13 cellular contexts compared by ENCODE assay signal in the genomic region with DNA sequence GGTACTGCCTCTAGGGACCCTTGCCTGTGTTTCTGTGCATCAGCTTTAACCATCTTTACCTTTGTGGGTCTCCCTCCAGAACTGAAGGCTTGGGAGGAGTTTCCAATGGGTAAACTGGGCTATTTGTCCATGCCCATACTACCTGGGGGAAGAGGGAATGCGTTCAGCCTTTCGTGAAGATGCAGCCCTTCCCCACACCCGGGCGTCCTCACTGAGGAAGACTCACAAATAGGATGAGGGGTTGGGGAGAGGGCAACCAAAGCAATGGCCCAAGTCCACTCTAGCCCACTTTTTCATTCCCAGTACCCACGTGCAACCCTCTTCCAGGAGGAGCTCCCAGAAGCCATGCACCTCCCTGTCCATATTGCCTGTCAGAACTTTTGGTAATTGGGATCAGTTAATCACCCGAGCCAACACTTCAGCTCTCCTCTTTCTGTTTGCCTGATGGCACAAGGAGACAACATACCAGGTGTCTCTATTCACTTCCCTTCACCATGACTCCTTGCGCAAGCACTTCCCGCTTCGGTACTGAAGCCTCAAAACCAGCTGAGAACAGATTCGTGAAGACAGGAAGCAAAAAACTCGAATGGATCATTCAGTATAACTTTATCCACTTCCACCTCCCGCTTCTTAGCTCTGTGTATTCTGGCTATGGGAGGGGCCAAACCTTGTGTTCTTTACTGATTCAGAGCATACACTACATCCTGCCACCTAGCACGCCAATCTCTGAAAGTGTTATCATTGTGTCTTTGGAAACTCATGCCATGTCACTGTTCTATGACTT.
A peak's percentile ranks its signal among the peaks of the same experiment; 100 is the strongest.
DNase-seq lines count a peak whose midpoint lies in the region; ATAC-seq and TF ChIP-seq lines count a peak whose summit lies in the region.
"Had no signal": no experiment of that assay in that cellular context is flagged by ENCODE, and none has a peak within 500 bp of the region (broad histone marks: within the 10 kb centered on the region; RNA-seq: fewer than 3 reads in every experiment).

No MANE protein-coding gene starts in this region.

- H3K27me3 Mint-ChIP-seq in activated CD4-positive, alpha-beta T cell treated with anti-CD3 and anti-CD28 coated beads, Interleukin-2, amount 10 ng/mL, durations not matched to agents 24 days and 14 days, result peaks cover 12% of the 10 kb centered on the region
- H3K27me3 Mint-ChIP-seq in activated CD8-positive, alpha-beta T cell treated with anti-CD3 and anti-CD28 coated beads, Interleukin-2, amount 10 ng/mL, durations not matched to agents 7 days and 5 days (ENCODE audit: low read depth), result peaks cover 9% of the 10 kb centered on the region

- TF ChIP-seq EP300 in ovary (IDR thresholded peaks at IDR 0.05), result no peak

- DNase-seq in activated CD4-positive, alpha-beta T cell treated with anti-CD3 and anti-CD28 coated beads, Interleukin-2, amount 10 ng/mL, durations not matched to agents 24 days and 14 days, result peak; percentile 86
- DNase-seq in activated CD4-positive, alpha-beta T cell treated with anti-CD3 and anti-CD28 coated beads, Interleukin-2, amount 50 U/mL, for 1 hour, result no peak
- DNase-seq in Jurkat, Clone E6-1 (ENCODE audit: low read depth, low spot score), result peak; percentile 32
- peak; percentile 43 for DNase-seq in activated CD8-positive, alpha-beta T cell treated with anti-CD3 and anti-CD28 coated beads, Interleukin-2, amount 10 ng/mL, durations not matched to agents 7 days and 5 days
- DNase-seq in sciatic nerve (ENCODE audit: low spot score), result peak; percentile 21
- no peak for DNase-seq in heart right ventricle
- DNase-seq in ovary, result no peak
- DNase-seq: H9, lower lobe of right lung had no signal

- TF ChIP-seq POLR2A in ovary (IDR thresholded peaks at IDR 0.05), result no peak

- no peaks in the 10 kb centered on the region for H3K9me3 Mint-ChIP-seq in activated CD4-positive, alpha-beta T cell treated with anti-CD3 and anti-CD28 coated beads, Interleukin-2, amount 10 ng/mL, durations not matched to agents 24 days and 14 days
- no peaks in the 10 kb centered on the region for H3K9me3 Mint-ChIP-seq in activated CD8-positive, alpha-beta T cell treated with anti-CD3 and anti-CD28 coated beads, Interleukin-2, amount 10 ng/mL, durations not matched to agents 7 days and 5 days (ENCODE audit: insufficient read depth)
- H3K9me3 Mint-ChIP-seq: H9 had no signal

- H3K4me1 ChIP-seq in heart right ventricle (peaks cover 0 to 13% (median 0%) of the 10 kb centered on the region in 9 donors), ovary (ENCODE audit: insufficient read depth) (no peaks in the 10 kb centered on the region)
- H3K4me1 ChIP-seq: lower lobe of right lung, prostate gland, SJSA1 had no signal

- intact Hi-C loops in activated CD4-positive, alpha-beta T cell treated with anti-CD3 and anti-CD28 coated beads, Interleukin-2, amount 10 ng/mL, durations not matched to agents 24 days and 14 days (cut with micrococcal nuclease), result loop anchor here (2.0 to 5.0 kb wide), 2 partner anchors 38 to 86 kb away; a partner anchor contains a TSS
- intact Hi-C loops in sciatic nerve (cut with DNase I), result no loop called here
- intact Hi-C loops in heart right ventricle (cut with DNase I), result no loop called here
- intact Hi-C loops in ovary (cut with DNase I), result no loop called here

- H3K4me1 Mint-ChIP-seq in activated CD4-positive, alpha-beta T cell treated with anti-CD3 and anti-CD28 coated beads, Interleukin-2, amount 10 ng/mL, durations not matched to agents 24 days and 14 days, result peaks cover 32% of the 10 kb centered on the region
- H3K4me1 Mint-ChIP-seq in activated CD8-positive, alpha-beta T cell treated with anti-CD3 and anti-CD28 coated beads, Interleukin-2, amount 10 ng/mL, durations not matched to agents 7 days and 5 days (ENCODE audit: low read depth), result peaks cover 24% of the 10 kb centered on the region

- no peaks in the 10 kb centered on the region for H3K36me3 ChIP-seq in heart right ventricle
- H3K36me3 ChIP-seq in ovary, result no peaks in the 10 kb centered on the region
- H3K36me3 ChIP-seq: lower lobe of right lung, prostate gland, SJSA1, thoracic aorta had no signal

- H3K36me3 Mint-ChIP-seq in activated CD4-positive, alpha-beta T cell treated with anti-CD3 and anti-CD28 coated beads, Interleukin-2, amount 10 ng/mL, durations not matched to agents 24 days and 14 days (ENCODE audit: low read depth), result no peaks in the 10 kb centered on the region
- H3K36me3 Mint-ChIP-seq in activated CD8-positive, alpha-beta T cell treated with anti-CD3 and anti-CD28 coated beads, Interleukin-2, amount 10 ng/mL, durations not matched to agents 7 days and 5 days (ENCODE audit: low read depth), result no peaks in the 10 kb centered on the region

- H3K27me3 ChIP-seq in heart right ventricle, result peaks cover 0 to 11% (median 3%) of the 10 kb centered on the region in 7 donors
- no peaks in the 10 kb centered on the region for H3K27me3 ChIP-seq in ovary
- H3K27me3 ChIP-seq: SJSA1 had no signal

- 0 out of 2 replicates have a peak overlapping the region, but pooled peaks have one; percentile 3 for H3K4me3 ChIP-seq in Jurkat, Clone E6-1 (ENCODE audit: low read length)
- H3K4me3 ChIP-seq in heart right ventricle, result no peak overlapping the region
- H3K4me3 ChIP-seq in ovary, result no peak overlapping the region
- H3K4me3 ChIP-seq: lower lobe of right lung, prostate gland, SJSA1, thoracic aorta had no signal

- TF ChIP-seq CTCF in heart right ventricle (IDR thresholded peaks at IDR 0.05), result no peak
- no peak for TF ChIP-seq CTCF in ovary (IDR thresholded peaks at IDR 0.05)

- CTCF ChIA-PET in activated CD8-positive, alpha-beta T cell treated with anti-CD3 and anti-CD28 coated beads, Interleukin-2, amount 10 ng/mL, durations not matched to agents 7 days and 5 days (lab: Charles Lee), result interaction anchor here (1.0 to 1.2 kb wide), 5 partner anchors 12 to 109 kb away, joined by 3 to 5 read pairs (median 4); a partner anchor contains a TSS

- no peaks in the 10 kb centered on the region for H3K9me3 ChIP-seq in heart right ventricle
- H3K9me3 ChIP-seq in ovary, result no peaks in the 10 kb centered on the region
- H3K9me3 ChIP-seq: lower lobe of right lung, prostate gland, SJSA1, thoracic aorta had no signal

- H3K27ac ChIP-seq in heart right ventricle (no peak overlapping the region), ovary (no peak overlapping the region)
- H3K27ac ChIP-seq: lower lobe of right lung, prostate gland, SJSA1, thoracic aorta had no signal

- H3K27ac Mint-ChIP-seq in activated CD4-positive, alpha-beta T cell treated with anti-CD3 and anti-CD28 coated beads, Interleukin-2, amount 10 ng/mL, durations not matched to agents 24 days and 14 days, result peak overlapping the region; percentile 95
- peak overlapping the region; percentile 55 for H3K27ac Mint-ChIP-seq in activated CD8-positive, alpha-beta T cell treated with anti-CD3 and anti-CD28 coated beads, Interleukin-2, amount 10 ng/mL, durations not matched to agents 7 days and 5 days
- H3K27ac Mint-ChIP-seq: H9 had no signal

- POLR2A ChIA-PET in activated CD8-positive, alpha-beta T cell treated with anti-CD3 and anti-CD28 coated beads, Interleukin-2, amount 10 ng/mL, durations not matched to agents 7 days and 5 days (lab: Charles Lee), result interaction anchor here (1.0 to 1.1 kb wide), 3 partner anchors 21 to 62 kb away, joined by 3 to 4 read pairs (median 4); a partner anchor contains a TSS

- peak overlapping the region; percentile 69 for H3K4me3 Mint-ChIP-seq in activated CD4-positive, alpha-beta T cell treated with anti-CD3 and anti-CD28 coated beads, Interleukin-2, amount 10 ng/mL, durations not matched to agents 24 days and 14 days
- H3K4me3 Mint-ChIP-seq in activated CD8-positive, alpha-beta T cell treated with anti-CD3 and anti-CD28 coated beads, Interleukin-2, amount 10 ng/mL, durations not matched to agents 7 days and 5 days, result no peak overlapping the region
- H3K4me3 Mint-ChIP-seq: H9 had no signal

- 68 to 75% methylated on average over 13 of the region's 13 CpGs for WGBS in heart right ventricle, 2 donors
- WGBS in ovary, 3 donors, result 71 to 76% (median 74%) methylated on average over 13 of the region's 13 CpGs

- ATAC-seq in activated CD8-positive, alpha-beta T cell treated with anti-CD3 and anti-CD28 coated beads, Interleukin-2, amount 10 ng/mL, durations not matched to agents 7 days and 5 days, result peak; percentile 75
- ATAC-seq in sciatic nerve (no peak), heart right ventricle (no peak), GM21360 (IDR thresholded peaks at IDR 0.05; ENCODE audit: unreplicated experiment) (no peak)
- ATAC-seq: lower lobe of right lung had no signal

Comparison
In these comparisons a context has a peak if more than half of its experiments do, and no peak if none do; other contexts are left out.
1. DNase-seq: peak in activated CD4-positive, alpha-beta T cell treated with anti-CD3 and anti-CD28 coated beads, Interleukin-2, amount 10 ng/mL, durations not matched to agents 24 days and 14 days (single experiment), Jurkat, Clone E6-1 (single experiment), activated CD8-positive, alpha-beta T cell treated with anti-CD3 and anti-CD28 coated beads, Interleukin-2, amount 10 ng/mL, durations not matched to agents 7 days and 5 days (single experiment) and sciatic nerve (single experiment); none in activated CD4-positive, alpha-beta T cell treated with anti-CD3 and anti-CD28 coated beads, Interleukin-2, amount 50 U/mL, for 1 hour (single experiment), heart right ventricle (0 of 2) and ovary (0 of 5).